ENCODE assay signal across 18 cellular contexts in the genomic region with DNA sequence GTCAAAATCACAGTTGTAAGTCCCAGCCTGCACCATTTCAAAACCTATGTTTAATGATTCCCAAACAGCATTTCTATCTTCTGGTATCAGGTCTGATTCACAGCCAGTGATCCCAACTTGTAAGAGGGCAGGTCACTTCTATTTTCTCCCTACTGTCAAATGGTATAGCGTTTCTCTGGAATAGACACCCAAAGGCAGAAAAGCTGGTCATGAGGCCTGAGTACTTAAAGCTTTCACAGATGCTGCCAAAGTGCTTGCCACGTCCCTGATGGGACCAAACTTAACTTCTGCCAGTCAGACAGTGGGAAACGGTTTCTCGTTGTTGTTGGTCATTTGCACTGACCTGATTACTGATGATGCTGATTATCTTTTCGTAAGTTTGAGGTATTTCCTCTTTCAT. TPM values are rescaled to one million over a fixed set of nuclear protein-coding genes. Genes with fewer than 3 reads are reported as not detected.
DNase-seq lines count a peak whose midpoint lies in the region; ATAC-seq and TF ChIP-seq lines count a peak whose summit lies in the region.
"Had no signal": no experiment of that assay in that cellular context is flagged by ENCODE, and none has a peak within 500 bp of the region (broad histone marks: within the 10 kb centered on the region; RNA-seq: fewer than 3 reads in every experiment).

No MANE protein-coding gene starts in this region.

- CTCF ChIA-PET in CD8-positive, alpha-beta T cell (lab: Charles Lee), result interaction anchor here (0.6 to 2.4 kb wide), 4 partner anchors 9 to 476 kb away, joined by 3 to 16 read pairs (median 4); no protein-coding TSS in a partner anchor
- CTCF ChIA-PET in naive thymus-derived CD4-positive, alpha-beta T cell (lab: Charles Lee), result interaction anchor here (0.5 to 2.8 kb wide), 3 partner anchors 10 to 27 kb away, joined by 3 to 8 read pairs (median 4); no protein-coding TSS in a partner anchor

- TF ChIP-seq CTCF in CD8-positive, alpha-beta T cell (IDR thresholded peaks at IDR 0.05), result no peak

- H3K27me3 Mint-ChIP-seq in CD8-positive, alpha-beta T cell (ENCODE audit: low read depth), result no peaks in the 10 kb centered on the region
- H3K27me3 Mint-ChIP-seq in naive thymus-derived CD4-positive, alpha-beta T cell, result no peaks in the 10 kb centered on the region
- H3K27me3 Mint-ChIP-seq: activated naive CD8-positive, alpha-beta T cell treated with anti-CD3 and anti-CD28 coated beads, Interleukin-2, amount 10 ng/mL, durations not matched to agents 7 days and 5 days had no signal

- peak overlapping the region; percentile 84 for H3K27ac Mint-ChIP-seq in CD8-positive, alpha-beta T cell
- peak overlapping the region; percentile 53 to 67 for H3K27ac Mint-ChIP-seq in activated naive CD4-positive, alpha-beta T cell treated with anti-CD3 and anti-CD28 coated beads, Interleukin-2, amount 50 U/mL, for 72 hours
- H3K27ac Mint-ChIP-seq in naive thymus-derived CD4-positive, alpha-beta T cell, result peak overlapping the region; percentile 32 to 95 (median 90)
- H3K27ac Mint-ChIP-seq: neural progenitor cell had no signal

- peak overlapping the region in 9 of 11 experiments; percentile 16 to 66 (median 52); a peak in 13 of 22 replicates for H3K9ac ChIP-seq in BLaER1 treated with 17β-estradiol and CSF1 and Interleukin-3, amounts not matched to agents 10 nM and 100 nM
- H3K9ac ChIP-seq: neural progenitor cell had no signal

- H3K36me3 ChIP-seq in BLaER1 treated with 17β-estradiol and CSF1 and Interleukin-3, amounts not matched to agents 10 nM and 100 nM, result peaks cover 0 to 31% (median 7%) of the 10 kb centered on the region in 11 experiments; a peak in 11 of 22 replicates
- no peaks in the 10 kb centered on the region for H3K36me3 ChIP-seq in CD8-positive, alpha-beta T cell (ENCODE audit: insufficient read depth, low read length)
- peaks cover 0 to 2% (median 0%) of the 10 kb centered on the region in 3 experiments for H3K36me3 ChIP-seq in naive thymus-derived CD4-positive, alpha-beta T cell (ENCODE audit: control insufficient read depth in 2 of 3, insufficient read depth in 3 of 3, low read length in 3 of 3)
- H3K36me3 ChIP-seq: neural progenitor cell, uterus had no signal

- DNase-seq in CD8-positive, alpha-beta T cell, result no peak
- no peak for DNase-seq in activated naive CD4-positive, alpha-beta T cell treated with anti-CD3 and anti-CD28 coated beads, Interleukin-2, amount 50 U/mL, for 72 hours (ENCODE audit: low spot score in 2 of 2)
- no peak for DNase-seq in naive thymus-derived CD4-positive, alpha-beta T cell
- DNase-seq in T-helper 9 cell, result no peak
- DNase-seq: activated naive CD8-positive, alpha-beta T cell treated with anti-CD3 and anti-CD28 coated beads, Interleukin-2, amount 10 ng/mL, durations not matched to agents 7 days and 5 days; central memory CD4-positive, alpha-beta T cell; H9; IMR-90; NCI-H1092; SIG-M5; stimulated activated CD4-positive, alpha-beta T cell treated with anti-CD3 and anti-CD28 coated beads, Interleukin-4, amount 100 ng/mL, for 24 hours; uterus had no signal

- no peaks in the 10 kb centered on the region for H3K9me3 ChIP-seq in BLaER1 treated with 17β-estradiol and CSF1 and Interleukin-3, amounts not matched to agents 10 nM and 100 nM (replicated peaks in 1 of 11)
- no peaks in the 10 kb centered on the region for H3K9me3 ChIP-seq in CD8-positive, alpha-beta T cell (ENCODE audit: low read length)
- H3K9me3 ChIP-seq in naive thymus-derived CD4-positive, alpha-beta T cell (ENCODE audit: control insufficient read depth in 2 of 3, low read length in 3 of 3), result no peaks in the 10 kb centered on the region
- H3K9me3 ChIP-seq: uterus had no signal

- no peaks in the 10 kb centered on the region for H3K27me3 ChIP-seq in BLaER1 treated with 17β-estradiol and CSF1 and Interleukin-3, amounts not matched to agents 10 nM and 100 nM
- H3K27me3 ChIP-seq in CD8-positive, alpha-beta T cell (ENCODE audit: insufficient read depth, low read length), result no peaks in the 10 kb centered on the region
- H3K27me3 ChIP-seq in naive thymus-derived CD4-positive, alpha-beta T cell (ENCODE audit: control insufficient read depth in 2 of 2, insufficient read depth in 2 of 2, low read length in 2 of 2), result no peaks in the 10 kb centered on the region
- H3K27me3 ChIP-seq: neural progenitor cell, uterus had no signal

- no peak overlapping the region for H3K4me3 Mint-ChIP-seq in CD8-positive, alpha-beta T cell
- H3K4me3 Mint-ChIP-seq in naive thymus-derived CD4-positive, alpha-beta T cell, result peak overlapping the region in 9 of 10 donors; percentile 15 to 97 (median 93)
- H3K4me3 Mint-ChIP-seq: H9, neural progenitor cell had no signal

- H3K4me1 Mint-ChIP-seq in CD8-positive, alpha-beta T cell (ENCODE audit: low read depth), result peaks cover 89% of the 10 kb centered on the region
- H3K4me1 Mint-ChIP-seq in naive thymus-derived CD4-positive, alpha-beta T cell, result peaks cover 75 to 97% (median 90%) of the 10 kb centered on the region in 7 donors

- peaks cover 83 to 98% (median 93%) of the 10 kb centered on the region in 10 experiments for H3K4me1 ChIP-seq in BLaER1 treated with 17β-estradiol and CSF1 and Interleukin-3, amounts not matched to agents 10 nM and 100 nM
- peaks cover 86% of the 10 kb centered on the region for H3K4me1 ChIP-seq in CD8-positive, alpha-beta T cell (ENCODE audit: insufficient read depth, low read length)
- peaks cover 72 to 82% of the 10 kb centered on the region in 2 donors for H3K4me1 ChIP-seq in naive thymus-derived CD4-positive, alpha-beta T cell (ENCODE audit: control insufficient read depth in 2 of 2, insufficient read depth in 2 of 2, low read length in 2 of 2)
- H3K4me1 ChIP-seq: neural progenitor cell, uterus had no signal

- intact Hi-C loops in CD8-positive, alpha-beta T cell (cut with DNase I, micrococcal nuclease), result loop anchor here (2.0 to 5.0 kb wide), 2 partner anchors 24 to 39 kb away; no protein-coding TSS in a partner anchor
- intact Hi-C loops in naive thymus-derived CD4-positive, alpha-beta T cell (cut with micrococcal nuclease), result loop anchor here in 1 of 2 donors (5.0 kb wide), 1 partner anchor 39 kb away; no protein-coding TSS in a partner anchor

- no peaks in the 10 kb centered on the region for H3K9me3 Mint-ChIP-seq in CD8-positive, alpha-beta T cell
- no peaks in the 10 kb centered on the region for H3K9me3 Mint-ChIP-seq in activated naive CD4-positive, alpha-beta T cell treated with anti-CD3 and anti-CD28 coated beads, Interleukin-2, amount 50 U/mL, for 72 hours
- H3K9me3 Mint-ChIP-seq in naive thymus-derived CD4-positive, alpha-beta T cell, result peaks cover 0 to 3% (median 0%) of the 10 kb centered on the region in 11 donors
- H3K9me3 Mint-ChIP-seq: activated naive CD8-positive, alpha-beta T cell treated with anti-CD3 and anti-CD28 coated beads, Interleukin-2, amount 10 ng/mL, durations not matched to agents 7 days and 5 days; H9; neural progenitor cell had no signal

- no peak overlapping the region; a peak in 1 of 20 replicates for H3K4me3 ChIP-seq in BLaER1 treated with 17β-estradiol and CSF1 and Interleukin-3, amounts not matched to agents 10 nM and 100 nM
- H3K4me3 ChIP-seq in CD8-positive, alpha-beta T cell (ENCODE audit: low read depth, low read length), result no peak overlapping the region
- H3K4me3 ChIP-seq in naive thymus-derived CD4-positive, alpha-beta T cell (ENCODE audit: low read length), result no peak overlapping the region
- H3K4me3 ChIP-seq: lung, neural progenitor cell, uterus had no signal

- peak overlapping the region in 10 of 11 experiments; percentile 58 to 84 (median 76); a peak in 20 of 22 replicates for H3K27ac ChIP-seq in BLaER1 treated with 17β-estradiol and CSF1 and Interleukin-3, amounts not matched to agents 10 nM and 100 nM
- H3K27ac ChIP-seq in CD8-positive, alpha-beta T cell (ENCODE audit: low read depth, low read length), result no peak overlapping the region
- peak overlapping the region; percentile 49 for H3K27ac ChIP-seq in naive thymus-derived CD4-positive, alpha-beta T cell (ENCODE audit: low read depth, low read length)
- H3K27ac ChIP-seq: neural progenitor cell, uterus had no signal

- POLR2A ChIA-PET in CD8-positive, alpha-beta T cell (lab: Charles Lee), result interaction anchor here (1.7 kb wide), 1 partner anchor 12 kb away, joined by 4 read pairs; no protein-coding TSS in a partner anchor
- POLR2A ChIA-PET in naive thymus-derived CD4-positive, alpha-beta T cell (lab: Charles Lee), result interaction anchor here (1.2 to 9.5 kb wide), 5 partner anchors 10 to 41 kb away, joined by 3 to 72 read pairs (median 16); no protein-coding TSS in a partner anchor

- no peak for ATAC-seq in CD8-positive, alpha-beta T cell
- no peak for ATAC-seq in activated naive CD4-positive, alpha-beta T cell treated with anti-CD3 and anti-CD28 coated beads, Interleukin-2, amount 50 U/mL, for 72 hours
- no peak for ATAC-seq in naive thymus-derived CD4-positive, alpha-beta T cell
- ATAC-seq in GM18870 (IDR thresholded peaks at IDR 0.05; ENCODE audit: unreplicated experiment) (no peak), HG03571 (IDR thresholded peaks at IDR 0.05; ENCODE audit: unreplicated experiment) (no peak)
- ATAC-seq: sciatic nerve had no signal

- H3K36me3 Mint-ChIP-seq in CD8-positive, alpha-beta T cell, result peaks cover 40% of the 10 kb centered on the region
- peaks cover 0 to 30% of the 10 kb centered on the region in 2 donors for H3K36me3 Mint-ChIP-seq in activated naive CD4-positive, alpha-beta T cell treated with anti-CD3 and anti-CD28 coated beads, Interleukin-2, amount 50 U/mL, for 72 hours
- peaks cover 0 to 29% (median 16%) of the 10 kb centered on the region in 5 donors for H3K36me3 Mint-ChIP-seq in naive thymus-derived CD4-positive, alpha-beta T cell
- H3K36me3 Mint-ChIP-seq: neural progenitor cell had no signal

- peaks cover 15 to 100% (median 40%) of the 10 kb centered on the region in 11 experiments; a peak in 20 of 22 replicates for H4K20me1 ChIP-seq in BLaER1 treated with 17β-estradiol and CSF1 and Interleukin-3, amounts not matched to agents 10 nM and 100 nM

- H3K4me2 ChIP-seq in BLaER1 treated with 17β-estradiol and CSF1 and Interleukin-3, amounts not matched to agents 10 nM and 100 nM, result peak overlapping the region; percentile 82 to 99 (median 95)
- H3K4me2 ChIP-seq: neural progenitor cell had no signal

RNA-seq across cellular contexts. Expression of gene CYTH1, which starts 43.4 kb away (rescaled TPM):
- total RNA-seq in CD8-positive, alpha-beta T cell, result 100 to 1,000 TPM; 475 to 490 TPM
- 100 to 1,000 TPM in 1 of 2 donors, 10 to 100 TPM in 1; 82.6 to 148 TPM for total RNA-seq in activated naive CD4-positive, alpha-beta T cell treated with anti-CD3 and anti-CD28 coated beads, Interleukin-2, amount 50 U/mL, for 72 hours
- 100 to 1,000 TPM; 297 to 452 (median 420) TPM for total RNA-seq in naive thymus-derived CD4-positive, alpha-beta T cell
- polyA plus RNA-seq in naive thymus-derived CD4-positive, alpha-beta T cell, result 100 to 1,000 TPM; 314 to 395 TPM
